13 cellular contexts compared by ENCODE assay signal in the genomic region with DNA sequence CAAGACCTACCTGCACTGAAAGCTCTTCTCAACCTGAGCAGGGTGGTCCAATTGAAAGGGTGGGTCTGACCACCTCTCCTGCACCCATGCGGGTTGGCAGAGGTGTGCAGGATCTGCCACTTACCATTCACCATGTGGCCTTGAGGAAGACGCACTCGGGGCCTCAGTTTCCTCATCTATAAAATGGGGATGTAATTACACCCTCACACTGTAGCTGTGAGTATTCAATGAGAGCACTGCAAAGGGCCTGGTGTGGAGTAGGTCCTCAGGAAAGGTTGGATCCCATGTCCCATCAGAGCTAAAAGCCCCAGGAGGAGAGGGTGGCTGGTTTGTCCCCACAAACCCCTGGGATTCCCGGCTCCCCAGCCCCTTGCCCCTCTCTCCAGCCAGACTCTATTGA. TPM values are rescaled to one million over a fixed set of nuclear protein-coding genes. Genes with fewer than 3 reads are reported as not detected.
DNase-seq lines count a peak whose midpoint lies in the region; ATAC-seq, FAIRE-seq and TF ChIP-seq lines count a peak whose summit lies in the region.
"Had no signal": no experiment of that assay in that cellular context is flagged by ENCODE, and none has a peak within 500 bp of the region (broad histone marks: within the 10 kb centered on the region; RNA-seq: fewer than 3 reads in every experiment).

No MANE protein-coding gene starts in this region.

- WGBS in neuronal stem cell (ENCODE audit: extremely low coverage in 2 of 2, insufficient read length in 2 of 2, insufficient replicate concordance in 1 of 2), 2 donors: no CpG with 5 or more reads among the region's 4 CpGs

- H3K4ac ChIP-seq in neuronal stem cell (ENCODE audit: low read length): no peak overlapping the region

- no peak for ATAC-seq in left ventricle myocardium superior

- TF ChIP-seq POLR2A in vagina (IDR thresholded peaks at IDR 0.05): no peak
- TF ChIP-seq POLR2A in GM12891 (IDR thresholded peaks at IDR 0.05; ENCODE audit: low read depth, low read length): no peak

- H3K27ac ChIP-seq in cardiac muscle cell (peak overlapping the region; percentile 99), neuronal stem cell (replicated peaks; ENCODE audit: low read length) (peak overlapping the region; percentile 42), vagina (peak overlapping the region; percentile 78)
- H3K27ac ChIP-seq: KMS-11 had no signal

- H2BK5ac ChIP-seq in neuronal stem cell (ENCODE audit: low read length): no peak overlapping the region

- H3K4me3 ChIP-seq in cardiac muscle cell (no peak overlapping the region), fibroblast of villous mesenchyme (ENCODE audit: low read depth, low read length) (peak overlapping the region; percentile 66), neuronal stem cell (ENCODE audit: low read length in 2 of 2) (no peak overlapping the region), vagina (peak overlapping the region; percentile 46 to 54)

- no peak for TF ChIP-seq CTCF in cardiac muscle cell (IDR thresholded peaks at IDR 0.05; ENCODE audit: low read depth, low read length)
- no peak for TF ChIP-seq CTCF in fibroblast of villous mesenchyme (IDR thresholded peaks at IDR 0.05; ENCODE audit: insufficient read depth, low read depth, low read length)
- TF ChIP-seq CTCF in vagina (IDR thresholded peaks at IDR 0.05): no peak

- H2AFZ ChIP-seq in neuronal stem cell (ENCODE audit: low read length): peak overlapping the region; percentile 89

- H3K36me3 ChIP-seq in cardiac muscle cell (peaks cover 3% of the 10 kb centered on the region), neuronal stem cell (replicated peaks in 1 of 2; ENCODE audit: control insufficient read depth in 2 of 2, insufficient read depth in 2 of 2, low read length in 2 of 2) (peaks cover 2 to 10% of the 10 kb centered on the region in 2 donors), vagina (peaks cover 0 to 5% of the 10 kb centered on the region in 2 donors)

- peak overlapping the region; percentile 2 for H2AK5ac ChIP-seq in neuronal stem cell (ENCODE audit: low read depth, low read length)

- no peak overlapping the region for H4K8ac ChIP-seq in neuronal stem cell (ENCODE audit: low read depth, low read length)

- H2BK15ac ChIP-seq in neuronal stem cell (ENCODE audit: low read length): no peak overlapping the region

- H3K4me2 ChIP-seq in neuronal stem cell (ENCODE audit: insufficient read depth, low read length, poor library complexity, severe bottlenecking): peak overlapping the region; percentile 61
- H3K4me2 ChIP-seq: KMS-11 had no signal

- H3K23ac ChIP-seq in neuronal stem cell (ENCODE audit: low read depth, low read length, poor library complexity): no peak overlapping the region

- intact Hi-C loops in left ventricle myocardium superior (cut with micrococcal nuclease): no loop called here
- intact Hi-C loops in vagina (cut with DNase I): loop anchor here (2.0 kb wide), 1 partner anchor 20 kb away; no protein-coding TSS in a partner anchor

- no peaks in the 10 kb centered on the region for H3K79me1 ChIP-seq in neuronal stem cell (ENCODE audit: low read depth, low read length)

- FAIRE-seq in GM19239 (lab: Jason Lieb, UNC): no peak
- FAIRE-seq in GM12891 (lab: Jason Lieb, UNC): no peak
- FAIRE-seq: A204.1 had no signal

- H4K91ac ChIP-seq in neuronal stem cell (ENCODE audit: low read depth, low read length, poor library complexity): no peak overlapping the region

- peak overlapping the region; percentile 3 for H3K18ac ChIP-seq in neuronal stem cell (ENCODE audit: low read length)

- peak overlapping the region; percentile 41 for H2BK12ac ChIP-seq in neuronal stem cell (ENCODE audit: low read length)

- no peak overlapping the region for H3K9ac ChIP-seq in neuronal stem cell (ENCODE audit: low read depth, low read length, poor library complexity)
- H3K9ac ChIP-seq: KMS-11 had no signal

- no peaks in the 10 kb centered on the region for H3K27me3 ChIP-seq in cardiac muscle cell
- no peaks in the 10 kb centered on the region for H3K27me3 ChIP-seq in neuronal stem cell (ENCODE audit: control insufficient read depth in 3 of 3, insufficient read depth in 3 of 3, low read depth in 1 of 3, low read length in 3 of 3)
- no peaks in the 10 kb centered on the region for H3K27me3 ChIP-seq in vagina

- H3K4me1 ChIP-seq in cardiac muscle cell (ENCODE audit: low read depth) (peaks cover 25% of the 10 kb centered on the region), neuronal stem cell (ENCODE audit: control insufficient read depth in 2 of 2, insufficient read depth in 1 of 2, low read depth in 1 of 2, low read length in 2 of 2) (peaks cover 12 to 36% of the 10 kb centered on the region in 2 donors), vagina (peaks cover 21% of the 10 kb centered on the region)

- H3K9me3 ChIP-seq in cardiac muscle cell (ENCODE audit: low read depth) (no peaks in the 10 kb centered on the region), neuronal stem cell (replicated peaks in 1 of 2; ENCODE audit: control insufficient read depth in 2 of 2, insufficient read depth in 1 of 2, low read depth in 1 of 2, low read length in 2 of 2) (no peaks in the 10 kb centered on the region), vagina (no peaks in the 10 kb centered on the region)

- no peak overlapping the region for H3K14ac ChIP-seq in neuronal stem cell (ENCODE audit: low read length)

- H2BK120ac ChIP-seq in neuronal stem cell (ENCODE audit: low read depth, low read length): no peak overlapping the region

- DNase-seq in cardiac muscle cell (ENCODE audit: low read depth in 1 of 2, low spot score in 1 of 2): no peak
- no peak for DNase-seq in left ventricle myocardium superior
- no peak for DNase-seq in fibroblast of villous mesenchyme (ENCODE audit: low read depth)
- DNase-seq in neuronal stem cell (ENCODE audit: low spot score): no peak
- no peak for DNase-seq in vagina (ENCODE audit: extremely low spot score in 2 of 2)
- DNase-seq in COLO829 (ENCODE audit: low spot score): no peak
- no peak for DNase-seq in GM19239 (ENCODE audit: insufficient read length, low spot score)
- DNase-seq in GM12891 (ENCODE audit: insufficient read length, low spot score): no peak
- DNase-seq: activated CD8-positive, alpha-beta T cell treated with anti-CD3 and anti-CD28 coated beads for 36 hours; NCI-H345; SW 1271 had no signal

TF ChIP-seq in GM12891, 5 proteins besides CTCF, POLR2A, EP300 and RAD21:
- TF ChIP-seq SPI1 (IDR thresholded peaks at IDR 0.05; ENCODE audit: low read depth, low read length) (no peak), TAF1 (IDR thresholded peaks at IDR 0.05; ENCODE audit: low read depth, low read length) (no peak), PAX5 (IDR thresholded peaks at IDR 0.05; ENCODE audit: insufficient read depth, low read length, severe bottlenecking) (no peak), POLR2AphosphoS5 (IDR thresholded peaks at IDR 0.05; ENCODE audit: low read depth, low read length) (no peak), POU2F2 (IDR thresholded peaks at IDR 0.05; ENCODE audit: low read depth, low read length) (no peak)
TF ChIP-seq in GM12891: peak in this region for 0.

RNA-seq across cellular contexts. Expression of a gene that starts 0.6 kb away (rescaled TPM):
- total RNA-seq in cardiac muscle cell (82.5 and 1,828 TPM in 2 replicates), left ventricle myocardium superior (69.5 TPM), fibroblast of villous mesenchyme (4,185 and 5,577 TPM in 2 replicates), vagina (1,935 TPM)
- 65.2 and 1,052 TPM in 2 replicates for polyA plus RNA-seq in cardiac muscle cell
- polyA plus RNA-seq in neuronal stem cell (2013, experiment 1 of 2): 159 TPM
- polyA plus RNA-seq in neuronal stem cell (2013, experiment 2 of 2): 154 TPM
- polyA plus RNA-seq in GM12891 (2012; ENCODE audit: low read depth, missing spikeins): 2.8 TPM

RNA-seq across cellular contexts. Expression of a gene that starts 20.1 kb away (rescaled TPM):
- 27.1 and 32.9 TPM in 2 replicates for total RNA-seq in cardiac muscle cell
- polyA plus RNA-seq in cardiac muscle cell: 10.3 and 16.1 TPM in 2 replicates
- 20.4 TPM for total RNA-seq in left ventricle myocardium superior
- total RNA-seq in fibroblast of villous mesenchyme: 23.5 and 24.2 TPM in 2 replicates
- 16.9 TPM for polyA plus RNA-seq in neuronal stem cell (2013, experiment 1 of 2)
- polyA plus RNA-seq in neuronal stem cell (2013, experiment 2 of 2): 17.7 TPM
- total RNA-seq in vagina: 24.8 TPM
- 11.1 TPM for polyA plus RNA-seq in GM12891 (2012; ENCODE audit: low read depth, missing spikeins)

RNA-seq across cellular contexts. Expression of a gene that starts 33.3 kb away (rescaled TPM):
- total RNA-seq in cardiac muscle cell (43.6 and 46.6 TPM in 2 replicates), left ventricle myocardium superior (21.7 TPM), fibroblast of villous mesenchyme (44.5 and 60.0 TPM in 2 replicates), vagina (63.8 TPM)
- polyA plus RNA-seq in cardiac muscle cell: 31.6 and 31.7 TPM in 2 replicates
- 12.7 TPM for polyA plus RNA-seq in neuronal stem cell (2013, experiment 1 of 2)
- polyA plus RNA-seq in neuronal stem cell (2013, experiment 2 of 2): 12.2 TPM
- polyA plus RNA-seq in GM12891 (2012; ENCODE audit: low read depth, missing spikeins): 30.6 TPM

RNA-seq across cellular contexts. Expression of a gene that starts 33.9 kb away (rescaled TPM):
- 14.1 and 20.0 TPM in 2 replicates for total RNA-seq in cardiac muscle cell
- polyA plus RNA-seq in cardiac muscle cell: 13.8 and 24.6 TPM in 2 replicates
- total RNA-seq in left ventricle myocardium superior: 25.2 TPM
- total RNA-seq in fibroblast of villous mesenchyme: 11.6 and 14.2 TPM in 2 replicates
- 20.9 TPM for polyA plus RNA-seq in neuronal stem cell (2013, experiment 1 of 2)
- 21.5 TPM for polyA plus RNA-seq in neuronal stem cell (2013, experiment 2 of 2)
- 10.8 TPM for total RNA-seq in vagina
- polyA plus RNA-seq in GM12891 (2012; ENCODE audit: low read depth, missing spikeins): 7.1 TPM

RNA-seq across cellular contexts. Expression of a gene that starts 54.5 kb away (rescaled TPM):
- 58.7 and 71.8 TPM in 2 replicates for total RNA-seq in cardiac muscle cell
- polyA plus RNA-seq in cardiac muscle cell: 25.6 and 25.8 TPM in 2 replicates
- 51.4 TPM for total RNA-seq in left ventricle myocardium superior
- total RNA-seq in fibroblast of villous mesenchyme: 132 and 200 TPM in 2 replicates
- 89.5 TPM for polyA plus RNA-seq in neuronal stem cell (2013, experiment 1 of 2)
- 91.3 TPM for polyA plus RNA-seq in neuronal stem cell (2013, experiment 2 of 2)
- total RNA-seq in vagina: 68.5 TPM
- 9.2 TPM for polyA plus RNA-seq in GM12891 (2012; ENCODE audit: low read depth, missing spikeins)

Comparison
In these comparisons a context has a peak if more than half of its experiments do, and no peak if none do; other contexts are left out.
1. H3K27ac ChIP-seq: peak in every context shown above with its lines; median percentile 99 in cardiac muscle cell; 78 in vagina; 42 in neuronal stem cell.
2. H3K4me3 ChIP-seq: peak in fibroblast of villous mesenchyme (single experiment) and vagina (2 of 2); none in cardiac muscle cell (single experiment) and neuronal stem cell (0 of 2).